In genomic region chr7:74671573-74671972, GRCh38 we compare ENCODE assay signal across 2 cellular contexts.
TF ChIP-seq lines count a peak whose summit lies in the region.

No MANE protein-coding gene starts in this region.

TF ChIP-seq in HepG2, 621 proteins besides CTCF, POLR2A, EP300 and RAD21:
- TF ChIP-seq JARID2 (CRISPR knock-in tag; IDR thresholded peaks at IDR 0.05; ENCODE audit: insufficient replicate concordance) (no peak), ZNF430 (CRISPR knock-in tag; IDR thresholded peaks at IDR 0.05) (no peak), ZNF263 (CRISPR knock-in tag; IDR thresholded peaks at IDR 0.05) (peak; percentile 53; the same call in 1 of the 2 replicates)

TF ChIP-seq in WTC11, 78 proteins besides CTCF, POLR2A, EP300 and RAD21:
- TF ChIP-seq NR3C1 (CRISPR knock-in tag; conservative IDR thresholded peaks at IDR 0.05; ENCODE audit: low read depth) (no peak), CBFB (CRISPR knock-in tag; IDR thresholded peaks at IDR 0.05; ENCODE audit: low read depth) (no peak), ZNF232 (CRISPR knock-in tag; IDR thresholded peaks at IDR 0.05) (no peak), ZNF121 (CRISPR knock-in tag; IDR thresholded peaks at IDR 0.05) (peak; percentile 96), ZNF263 (CRISPR knock-in tag; IDR thresholded peaks at IDR 0.05; ENCODE audit: low read depth) (peak; percentile 25; the same call in 1 of the 2 replicates), TEAD1 (CRISPR knock-in tag; IDR thresholded peaks at IDR 0.05) (no peak)
